ENCODE assay signal across 12 cellular contexts in genomic region chr18:75218064-75218463, GRCh38. TPM values are rescaled to one million over a fixed set of nuclear protein-coding genes. Genes with fewer than 3 reads are reported as not detected.
DNase-seq lines count a peak whose midpoint lies in the region; ATAC-seq and TF ChIP-seq lines count a peak whose summit lies in the region.
"Had no signal": no experiment of that assay in that cellular context is flagged by ENCODE, and none has a peak within 500 bp of the region (broad histone marks: within the 10 kb centered on the region; RNA-seq: fewer than 3 reads in every experiment).

No MANE protein-coding gene starts in this region.

- no peaks in the 10 kb centered on the region for H3K36me3 ChIP-seq in rectal smooth muscle tissue (ENCODE audit: control insufficient read depth, insufficient read depth, low read length)
- H3K36me3 ChIP-seq: BE2C had no signal

- no peaks in the 10 kb centered on the region for H3K27me3 Mint-ChIP-seq in effector memory CD8-positive, alpha-beta T cell

- no peak overlapping the region for H3K4me3 ChIP-seq in rectal smooth muscle tissue (ENCODE audit: low read length)
- H3K4me3 ChIP-seq in coronary artery = no peak overlapping the region

- peak; percentile 21 for DNase-seq in G401 (ENCODE audit: low spot score)
- DNase-seq in NCI-H146 treated with DMSO at 0.1 percent for 48 hours (lab: John Stamatoyannopoulos, UW; ENCODE audit: unreplicated experiment) = peak; percentile 52
- no peak for DNase-seq in effector memory CD8-positive, alpha-beta T cell
- DNase-seq in coronary artery (ENCODE audit: low spot score) = no peak
- DNase-seq: BE2C, RPMI8226, T-helper 9 cell had no signal

- H3K27me3 ChIP-seq in rectal smooth muscle tissue (ENCODE audit: control insufficient read depth, insufficient read depth, low read length) = no peaks in the 10 kb centered on the region
- H3K27me3 ChIP-seq: BE2C had no signal

- H3K4me1 Mint-ChIP-seq in effector memory CD8-positive, alpha-beta T cell (ENCODE audit: low read depth in 2 of 2) = peaks cover 41 to 78% of the 10 kb centered on the region in 2 donors

- no peak overlapping the region for H3K4me3 Mint-ChIP-seq in effector memory CD8-positive, alpha-beta T cell

- H3K36me3 Mint-ChIP-seq in effector memory CD8-positive, alpha-beta T cell (ENCODE audit: insufficient read depth) = peaks cover 7% of the 10 kb centered on the region

- no peak overlapping the region for H3K9ac ChIP-seq in rectal smooth muscle tissue (ENCODE audit: low read length)

- H3K27ac Mint-ChIP-seq in effector memory CD8-positive, alpha-beta T cell = peak overlapping the region; percentile 95
- H3K27ac Mint-ChIP-seq: activated T-helper 2 cell treated with anti-CD3 and anti-CD28 coated beads, Interferon-gamma antibody, Interleukin-2, Interleukin-4, amounts not matched to agents 10 μg/mL and 5 μg/mL and 100 μg/mL, durations not matched to agents 14 hours and 24 hours and 36 hours had no signal

- TF ChIP-seq CTCF in coronary artery (IDR thresholded peaks at IDR 0.05) = no peak

- in situ Hi-C loops in G401 (cut with HindIII; ENCODE audit: low sequenced_read_pairs) = no loop called here

- no peak for ATAC-seq in effector memory CD8-positive, alpha-beta T cell (replicated peaks)
- ATAC-seq in HG02610 (IDR thresholded peaks at IDR 0.05; ENCODE audit: unreplicated experiment) (no peak), GM21529 (IDR thresholded peaks at IDR 0.05; ENCODE audit: unreplicated experiment) (no peak), HG03039 (IDR thresholded peaks at IDR 0.05; ENCODE audit: unreplicated experiment) (no peak)

- H3K27ac ChIP-seq in rectal smooth muscle tissue (ENCODE audit: low read depth, low read length) = peak overlapping the region; percentile 15
- H3K27ac ChIP-seq in coronary artery = no peak overlapping the region

- peaks cover 15% of the 10 kb centered on the region for H3K4me1 ChIP-seq in rectal smooth muscle tissue (ENCODE audit: control insufficient read depth, insufficient read depth, low read length)

- no peaks in the 10 kb centered on the region for H3K9me3 Mint-ChIP-seq in effector memory CD8-positive, alpha-beta T cell
- H3K9me3 Mint-ChIP-seq: activated T-helper 2 cell treated with anti-CD3 and anti-CD28 coated beads, Interferon-gamma antibody, Interleukin-2, Interleukin-4, amounts not matched to agents 10 μg/mL and 5 μg/mL and 100 μg/mL, durations not matched to agents 14 hours and 24 hours and 36 hours had no signal

RNA-seq across cellular contexts. Expression of gene TSHZ1, which starts 7.5 kb away (rescaled TPM):
- total RNA-seq in G401 (2014; rRNA removed; shearing (Covaris generic)) = 0.03 and 0.31 TPM in 2 replicates

RNA-seq across cellular contexts. Expression of gene PTGR3, which starts 9.1 kb away (rescaled TPM):
- 1.2 and 2.0 TPM in 2 replicates for total RNA-seq in G401 (2014; rRNA removed; shearing (Covaris generic))

Comparison
In these comparisons a context has a peak if more than half of its experiments do, and no peak if none do; other contexts are left out.
1. DNase-seq: peak in G401 (single experiment) and NCI-H146 treated with DMSO at 0.1 percent for 48 hours (single experiment); none in effector memory CD8-positive, alpha-beta T cell (0 of 3) and coronary artery (single experiment).